Comparison of ENCODE assay signal across 8 cellular contexts in genomic region chr18:62717059-62717849, GRCh38.
DNase-seq lines count a peak whose midpoint lies in the region; ATAC-seq and TF ChIP-seq lines count a peak whose summit lies in the region.

No MANE protein-coding gene starts in this region.

- peaks cover 42% of the 10 kb centered on the region for H4K20me1 ChIP-seq in SU-DHL-6 (ENCODE audit: low read depth, low read length)

- peak; percentile 95 for DNase-seq in DMS53 treated with DMSO at 0.1 percent for 48 hours (lab: John Stamatoyannopoulos, UW; ENCODE audit: unreplicated experiment)
- DNase-seq in LoVo (ENCODE audit: low spot score), result peak; percentile 69
- peak in 26 of 51 donors; percentile 8 to 88 (median 32) for DNase-seq in hypothalamus (lab: John Stamatoyannopoulos, UW)
- DNase-seq in retinal pigment epithelial cell (ENCODE audit: low read depth), result no peak
- no peak for DNase-seq in NCI-H1436 treated with DMSO at 0.1 percent for 48 hours (lab: John Stamatoyannopoulos, UW)

- no peak overlapping the region for H3K27ac ChIP-seq in SU-DHL-6 (ENCODE audit: low read depth, low read length)
- H3K27ac ChIP-seq in angular gyrus (ENCODE audit: low read depth, low read length), result peak overlapping the region; percentile 81

- TF ChIP-seq CTCF in SU-DHL-6 (IDR thresholded peaks at IDR 0.05; ENCODE audit: insufficient read depth, low read length, poor library complexity, severe bottlenecking) (no peak), retinal pigment epithelial cell (conservative IDR thresholded peaks at IDR 0.05; ENCODE audit: low read depth, low read length) (no peak)

- H3K9ac ChIP-seq in SU-DHL-6 (ENCODE audit: low read length), result peak overlapping the region; percentile 62

- no peak for ATAC-seq in GM18909 (IDR thresholded peaks at IDR 0.05; ENCODE audit: poor library complexity, unreplicated experiment)

- H3K4me2 ChIP-seq in SU-DHL-6 (ENCODE audit: low read depth, low read length, poor library complexity, severe bottlenecking), result peak overlapping the region; percentile 70

- H3K27me3 ChIP-seq in SU-DHL-6 (ENCODE audit: low read length), result no peaks in the 10 kb centered on the region

- H3F3A ChIP-seq in SU-DHL-6 (ENCODE audit: insufficient read depth), result peaks cover 19% of the 10 kb centered on the region; the same call in 1 of the 2 replicates

- H3K79me2 ChIP-seq in SU-DHL-6 (ENCODE audit: insufficient read depth, low read length), result peaks cover 38% of the 10 kb centered on the region

- H3K36me3 ChIP-seq in SU-DHL-6 (ENCODE audit: low read length), result no peaks in the 10 kb centered on the region

- H3K9me2 ChIP-seq in SU-DHL-6 (replicated peaks; ENCODE audit: insufficient read depth, low read length), result no peaks in the 10 kb centered on the region

- H3K4me3 ChIP-seq in SU-DHL-6 (ENCODE audit: insufficient read depth, low read length, poor library complexity, severe bottlenecking) (peak overlapping the region; percentile 51), retinal pigment epithelial cell (ENCODE audit: low read length) (peak overlapping the region; percentile 77)

- no peaks in the 10 kb centered on the region for H3K9me3 ChIP-seq in SU-DHL-6 (ENCODE audit: insufficient read depth, low read length)

- peak overlapping the region; percentile 32 for H2AFZ ChIP-seq in SU-DHL-6 (ENCODE audit: low read depth, low read length, severe bottlenecking)

Comparison
In these comparisons a context has a peak if more than half of its experiments do, and no peak if none do; other contexts are left out.
1. DNase-seq: peak in DMS53 treated with DMSO at 0.1 percent for 48 hours (single experiment), LoVo (single experiment) and hypothalamus (26 of 51); none in retinal pigment epithelial cell (single experiment) and NCI-H1436 treated with DMSO at 0.1 percent for 48 hours (single experiment).